16 cellular contexts compared by ENCODE assay signal in the genomic region with DNA sequence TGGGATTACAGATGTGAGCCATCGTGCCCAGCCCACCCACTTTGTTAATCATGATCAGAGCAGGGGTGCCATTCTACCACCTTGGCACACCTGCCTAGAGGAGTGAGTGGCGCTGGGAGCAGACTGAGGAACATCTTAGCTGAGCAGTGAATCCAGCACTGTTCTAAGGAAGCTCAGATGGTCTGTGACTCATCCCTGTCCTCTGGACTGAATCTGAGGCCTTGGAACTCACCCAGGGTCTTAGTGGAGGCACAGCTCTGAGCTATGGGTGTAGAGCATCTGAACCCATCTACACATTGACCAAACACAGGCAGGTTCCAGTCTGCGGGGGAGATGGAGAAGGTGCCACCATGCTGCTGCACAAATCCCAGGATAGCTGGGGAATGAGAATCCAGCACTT. TPM values are rescaled to one million over a fixed set of nuclear protein-coding genes. Genes with fewer than 3 reads are reported as not detected.
DNase-seq lines count a peak whose midpoint lies in the region; ATAC-seq, FAIRE-seq and TF ChIP-seq lines count a peak whose summit lies in the region.
"Had no signal": no experiment of that assay in that cellular context is flagged by ENCODE, and none has a peak within 500 bp of the region (broad histone marks: within the 10 kb centered on the region; RNA-seq: fewer than 3 reads in every experiment).

No MANE protein-coding gene starts in this region.

- DNase-seq in natural killer cell (no peak), fibroblast of the aortic adventitia (ENCODE audit: low read depth) (peak; percentile 76), small intestine (no peak), NCI-H2107 (lab: John Stamatoyannopoulos, UW) (no peak), immature natural killer cell (no peak)
- no peak for DNase-seq in natural killer cell treated with Interleukin-12 subunit alpha and Interleukin-12 subunit beta and Interleukin-15 and Interleukin-18, amount 100 ng/mL, for 72 hours (ENCODE audit: low spot score)
- DNase-seq in activated T-helper 2 cell treated with anti-CD3 and anti-CD28 coated beads, Interferon-gamma antibody, Interleukin-2, Interleukin-4, amounts not matched to agents 10 μg/mL and 5 μg/mL and 100 μg/mL, durations not matched to agents 14 hours and 24 hours and 36 hours (ENCODE audit: low spot score), result no peak
- DNase-seq: activated gamma-delta T cell treated with Interleukin-2 at 50 U/mL for 16 hours; effector CD4-positive, alpha-beta T cell; NCI-H526; SJCRH30; tibial artery had no signal

- H3K9me3 Mint-ChIP-seq in natural killer cell (no peaks in the 10 kb centered on the region), immature natural killer cell (no peaks in the 10 kb centered on the region)
- H3K9me3 Mint-ChIP-seq in natural killer cell treated with Interleukin-12 subunit alpha and Interleukin-12 subunit beta and Interleukin-15 and Interleukin-18, amount 100 ng/mL, for 72 hours, result no peaks in the 10 kb centered on the region
- H3K9me3 Mint-ChIP-seq in activated T-helper 2 cell treated with anti-CD3 and anti-CD28 coated beads, Interferon-gamma antibody, Interleukin-2, Interleukin-4, amounts not matched to agents 10 μg/mL and 5 μg/mL and 100 μg/mL, durations not matched to agents 14 hours and 24 hours and 36 hours, result no peaks in the 10 kb centered on the region
- H3K9me3 Mint-ChIP-seq: mesothelial cell of epicardium had no signal

- H3K27ac Mint-ChIP-seq in natural killer cell (peak overlapping the region; percentile 48 to 85), immature natural killer cell (peak overlapping the region in 2 of 6 donors; percentile 70 to 71)
- H3K27ac Mint-ChIP-seq in natural killer cell treated with Interleukin-12 subunit alpha and Interleukin-12 subunit beta and Interleukin-15 and Interleukin-18, amount 100 ng/mL, for 72 hours, result no peak overlapping the region
- peak overlapping the region; percentile 55 for H3K27ac Mint-ChIP-seq in activated T-helper 2 cell treated with anti-CD3 and anti-CD28 coated beads, Interferon-gamma antibody, Interleukin-2, Interleukin-4, amounts not matched to agents 10 μg/mL and 5 μg/mL and 100 μg/mL, durations not matched to agents 14 hours and 24 hours and 36 hours
- H3K27ac Mint-ChIP-seq: mesothelial cell of epicardium had no signal

- no peak for FAIRE-seq in small intestine (lab: Jason Lieb, UNC)

- H3K27me3 ChIP-seq in small intestine (ENCODE audit: control insufficient read depth in 2 of 2, insufficient read depth in 2 of 2, low read length in 2 of 2), result no peaks in the 10 kb centered on the region
- H3K27me3 ChIP-seq: SJCRH30, tibial artery had no signal

- H3K36me3 Mint-ChIP-seq in natural killer cell (no peaks in the 10 kb centered on the region), immature natural killer cell (peaks cover 0 to 11% (median 5%) of the 10 kb centered on the region in 3 donors)
- H3K36me3 Mint-ChIP-seq in natural killer cell treated with Interleukin-12 subunit alpha and Interleukin-12 subunit beta and Interleukin-15 and Interleukin-18, amount 100 ng/mL, for 72 hours, result peaks cover 4% of the 10 kb centered on the region
- H3K36me3 Mint-ChIP-seq in activated T-helper 2 cell treated with anti-CD3 and anti-CD28 coated beads, Interferon-gamma antibody, Interleukin-2, Interleukin-4, amounts not matched to agents 10 μg/mL and 5 μg/mL and 100 μg/mL, durations not matched to agents 14 hours and 24 hours and 36 hours (ENCODE audit: low read depth), result peaks cover 54% of the 10 kb centered on the region

- ATAC-seq in natural killer cell (no peak), HG02973 (IDR thresholded peaks at IDR 0.05; ENCODE audit: unreplicated experiment) (no peak)
- ATAC-seq in natural killer cell treated with Interleukin-12 subunit alpha and Interleukin-12 subunit beta and Interleukin-15 and Interleukin-18, amount 100 ng/mL, for 72 hours, result no peak

- H3K27me3 Mint-ChIP-seq in natural killer cell (ENCODE audit: low read depth in 2 of 2), result no peaks in the 10 kb centered on the region
- no peaks in the 10 kb centered on the region for H3K27me3 Mint-ChIP-seq in natural killer cell treated with Interleukin-12 subunit alpha and Interleukin-12 subunit beta and Interleukin-15 and Interleukin-18, amount 100 ng/mL, for 72 hours
- no peaks in the 10 kb centered on the region for H3K27me3 Mint-ChIP-seq in activated T-helper 2 cell treated with anti-CD3 and anti-CD28 coated beads, Interferon-gamma antibody, Interleukin-2, Interleukin-4, amounts not matched to agents 10 μg/mL and 5 μg/mL and 100 μg/mL, durations not matched to agents 14 hours and 24 hours and 36 hours (ENCODE audit: low read depth)
- H3K27me3 Mint-ChIP-seq in immature natural killer cell (ENCODE audit: low read depth in 3 of 3), result no peaks in the 10 kb centered on the region
- H3K27me3 Mint-ChIP-seq: B cell had no signal

- H3K4me1 ChIP-seq in small intestine (ENCODE audit: control insufficient read depth in 2 of 2, insufficient read depth in 1 of 2, low read depth in 1 of 2, low read length in 1 of 2), result no peaks in the 10 kb centered on the region
- H3K4me1 ChIP-seq: SJCRH30, tibial artery had no signal

- H3K36me3 ChIP-seq in small intestine (ENCODE audit: control insufficient read depth in 2 of 2, insufficient read depth in 2 of 2, low read length in 2 of 2), result peaks cover 7 to 20% of the 10 kb centered on the region in 2 donors

- H3K4me3 Mint-ChIP-seq in natural killer cell (no peak overlapping the region), immature natural killer cell (no peak overlapping the region)
- no peak overlapping the region for H3K4me3 Mint-ChIP-seq in natural killer cell treated with Interleukin-12 subunit alpha and Interleukin-12 subunit beta and Interleukin-15 and Interleukin-18, amount 100 ng/mL, for 72 hours
- H3K4me3 Mint-ChIP-seq in activated T-helper 2 cell treated with anti-CD3 and anti-CD28 coated beads, Interferon-gamma antibody, Interleukin-2, Interleukin-4, amounts not matched to agents 10 μg/mL and 5 μg/mL and 100 μg/mL, durations not matched to agents 14 hours and 24 hours and 36 hours (ENCODE audit: low read depth), result no peak overlapping the region
- H3K4me3 Mint-ChIP-seq: B cell, mesothelial cell of epicardium had no signal

- intact Hi-C loops in natural killer cell (cut with micrococcal nuclease), result no loop called here
- intact Hi-C loops in activated T-helper 2 cell treated with anti-CD3 and anti-CD28 coated beads, Interferon-gamma antibody, Interleukin-2, Interleukin-4, amounts not matched to agents 10 μg/mL and 5 μg/mL and 100 μg/mL, durations not matched to agents 14 hours and 24 hours and 36 hours (cut with micrococcal nuclease), result no loop called here

- no peak overlapping the region for H3K27ac ChIP-seq in small intestine (ENCODE audit: low read depth in 1 of 2, low read length in 1 of 2)
- H3K27ac ChIP-seq: HL-60, SJCRH30, tibial artery had no signal

- TF ChIP-seq CTCF in natural killer cell (IDR thresholded peaks at IDR 0.05) (no peak), fibroblast of the aortic adventitia (IDR thresholded peaks at IDR 0.05; ENCODE audit: insufficient read depth, low read length) (no peak)

- 84 to 94% (median 90%) methylated on average over 3 of the region's 3 CpGs for WGBS in small intestine, 3 donors

- H3K4me3 ChIP-seq in fibroblast of the aortic adventitia (ENCODE audit: low read depth, low read length) (no peak overlapping the region), small intestine (ENCODE audit: low read depth in 1 of 2, low read length in 2 of 2) (no peak overlapping the region)
- H3K4me3 ChIP-seq: SJCRH30, tibial artery had no signal

- no peaks in the 10 kb centered on the region for H3K9me3 ChIP-seq in small intestine (ENCODE audit: control insufficient read depth, low read depth)
- H3K9me3 ChIP-seq: SJCRH30, tibial artery had no signal

- H3K4me1 Mint-ChIP-seq in natural killer cell, result peaks cover 33 to 34% of the 10 kb centered on the region in 2 donors
- H3K4me1 Mint-ChIP-seq in natural killer cell treated with Interleukin-12 subunit alpha and Interleukin-12 subunit beta and Interleukin-15 and Interleukin-18, amount 100 ng/mL, for 72 hours (ENCODE audit: low read depth in 2 of 2), result peaks cover 28 to 32% of the 10 kb centered on the region in 2 donors
- peaks cover 24% of the 10 kb centered on the region for H3K4me1 Mint-ChIP-seq in activated T-helper 2 cell treated with anti-CD3 and anti-CD28 coated beads, Interferon-gamma antibody, Interleukin-2, Interleukin-4, amounts not matched to agents 10 μg/mL and 5 μg/mL and 100 μg/mL, durations not matched to agents 14 hours and 24 hours and 36 hours (ENCODE audit: low read depth)
- peaks cover 33% of the 10 kb centered on the region in 2 donors for H3K4me1 Mint-ChIP-seq in immature natural killer cell
- H3K4me1 Mint-ChIP-seq: mesothelial cell of epicardium had no signal

RNA-seq across cellular contexts. Expression of gene PGAP2, which starts 14.9 kb away (rescaled TPM):
- 10 to 100 TPM in 1 of 3 donors, 1 to 10 TPM in 2; 9.5 to 17.5 (median 9.8) TPM for total RNA-seq in natural killer cell
- 10 to 100 TPM; 15.5 to 30.0 TPM for total RNA-seq in natural killer cell treated with Interleukin-12 subunit alpha and Interleukin-12 subunit beta and Interleukin-15 and Interleukin-18, amount 100 ng/mL, for 72 hours
- total RNA-seq in activated T-helper 2 cell treated with anti-CD3 and anti-CD28 coated beads, Interferon-gamma antibody, Interleukin-2, Interleukin-4, amounts not matched to agents 10 μg/mL and 5 μg/mL and 100 μg/mL, durations not matched to agents 14 hours and 24 hours and 36 hours, result 23.8 and 30.3 TPM in 2 replicates
- 5.6 and 15.2 TPM in 2 replicates for total RNA-seq in fibroblast of the aortic adventitia (ENCODE audit: low replicate concordance)
- polyA plus RNA-seq in small intestine, result 10 to 100 TPM; 18.9 to 26.2 (median 22.1) TPM
- 10 to 100 TPM in 2 of 3 donors, not detected in 1; 10.7 to 16.1 TPM for polyA plus RNA-seq in immature natural killer cell

RNA-seq across cellular contexts. Expression of gene RHOG, which starts 17.5 kb away (rescaled TPM):
- 100 to 1,000 TPM; 114 to 145 (median 137) TPM for total RNA-seq in natural killer cell
- total RNA-seq in natural killer cell treated with Interleukin-12 subunit alpha and Interleukin-12 subunit beta and Interleukin-15 and Interleukin-18, amount 100 ng/mL, for 72 hours, result 100 to 1,000 TPM; 154 to 164 TPM
- total RNA-seq in activated T-helper 2 cell treated with anti-CD3 and anti-CD28 coated beads, Interferon-gamma antibody, Interleukin-2, Interleukin-4, amounts not matched to agents 10 μg/mL and 5 μg/mL and 100 μg/mL, durations not matched to agents 14 hours and 24 hours and 36 hours, result 174 and 177 TPM in 2 replicates
- total RNA-seq in fibroblast of the aortic adventitia (ENCODE audit: low replicate concordance), result 4.8 and 19.0 TPM in 2 replicates
- 100 to 1,000 TPM in 1 of 3 donors, 10 to 100 TPM in 2; 62.1 to 114 (median 86.6) TPM for polyA plus RNA-seq in small intestine
- polyA plus RNA-seq in immature natural killer cell, result 100 to 1,000 TPM; 167 to 292 (median 199) TPM

RNA-seq across cellular contexts. Expression of gene NUP98, which starts 25.9 kb away (rescaled TPM):
- total RNA-seq in natural killer cell (100 to 1,000 TPM in 1 of 3 donors, 10 to 100 TPM in 2; 88.5 to 103 (median 92.8) TPM), fibroblast of the aortic adventitia (ENCODE audit: low replicate concordance) (66.8 and 123 TPM in 2 replicates)
- 100 to 1,000 TPM; 116 to 176 TPM for total RNA-seq in natural killer cell treated with Interleukin-12 subunit alpha and Interleukin-12 subunit beta and Interleukin-15 and Interleukin-18, amount 100 ng/mL, for 72 hours
- 123 and 131 TPM in 2 replicates for total RNA-seq in activated T-helper 2 cell treated with anti-CD3 and anti-CD28 coated beads, Interferon-gamma antibody, Interleukin-2, Interleukin-4, amounts not matched to agents 10 μg/mL and 5 μg/mL and 100 μg/mL, durations not matched to agents 14 hours and 24 hours and 36 hours
- polyA plus RNA-seq in small intestine (10 to 100 TPM; 14.1 to 30.0 (median 18.8) TPM), immature natural killer cell (10 to 100 TPM; 16.2 to 38.1 (median 20.5) TPM)

RNA-seq across cellular contexts. Expression of gene STIM1, which starts 32.2 kb away (rescaled TPM):
- total RNA-seq in natural killer cell (100 to 1,000 TPM; 171 to 187 (median 175) TPM), fibroblast of the aortic adventitia (ENCODE audit: low replicate concordance) (21.6 and 43.5 TPM in 2 replicates)
- total RNA-seq in natural killer cell treated with Interleukin-12 subunit alpha and Interleukin-12 subunit beta and Interleukin-15 and Interleukin-18, amount 100 ng/mL, for 72 hours, result 10 to 100 TPM; 83.9 to 85.9 TPM
- total RNA-seq in activated T-helper 2 cell treated with anti-CD3 and anti-CD28 coated beads, Interferon-gamma antibody, Interleukin-2, Interleukin-4, amounts not matched to agents 10 μg/mL and 5 μg/mL and 100 μg/mL, durations not matched to agents 14 hours and 24 hours and 36 hours, result 77.6 and 78.0 TPM in 2 replicates
- polyA plus RNA-seq in small intestine (10 to 100 TPM in 1 of 3 donors, 1 to 10 TPM in 2; 5.6 to 27.9 (median 7.3) TPM), immature natural killer cell (10 to 100 TPM; 28.7 to 53.1 (median 45.5) TPM)

Comparison
In these comparisons a context has a peak if more than half of its experiments do, and no peak if none do; other contexts are left out.
1. H3K27ac Mint-ChIP-seq: peak in natural killer cell (2 of 2) and activated T-helper 2 cell treated with anti-CD3 and anti-CD28 coated beads, Interferon-gamma antibody, Interleukin-2, Interleukin-4, amounts not matched to agents 10 μg/mL and 5 μg/mL and 100 μg/mL, durations not matched to agents 14 hours and 24 hours and 36 hours (single experiment); none in natural killer cell treated with Interleukin-12 subunit alpha and Interleukin-12 subunit beta and Interleukin-15 and Interleukin-18, amount 100 ng/mL, for 72 hours (0 of 2).